Comparison of ENCODE assay signal across 1 cellular context in the genomic region with DNA sequence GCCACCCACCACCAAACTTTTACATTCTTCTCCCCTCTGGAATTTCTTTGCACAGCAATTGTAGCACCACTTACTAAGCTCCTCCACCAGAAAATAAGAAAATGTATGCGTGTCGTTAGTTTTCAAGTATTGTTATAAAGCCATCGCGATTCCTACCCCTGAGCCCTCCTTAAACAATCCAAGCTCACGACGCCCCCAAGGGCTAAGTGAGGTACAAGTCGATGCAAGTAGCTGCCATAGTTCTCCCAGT.
A peak's percentile ranks its signal among the peaks of the same experiment; 100 is the strongest.
TF ChIP-seq lines count a peak whose summit lies in the region.

No MANE protein-coding gene starts in this region.

TF ChIP-seq in H1, 55 proteins besides CTCF, POLR2A, EP300 and RAD21:
- TF ChIP-seq JUND (IDR thresholded peaks at IDR 0.05; ENCODE audit: low read length) (0 out of 2 replicates have a peak, but pooled peaks have one; percentile 16), FOSL1 (IDR thresholded peaks at IDR 0.05; ENCODE audit: insufficient read depth, low read depth, low read length) (no peak), YY1 (IDR thresholded peaks at IDR 0.05; ENCODE audit: low read depth, low read length) (0 out of 2 replicates have a peak, but pooled peaks have one; percentile 59), ASH2L (IDR thresholded peaks at IDR 0.05; ENCODE audit: low read length) (no peak), TBP (IDR thresholded peaks at IDR 0.05; ENCODE audit: low read depth, low read length) (peak; percentile 30; the same call in 1 of the 2 replicates), CHD1 (IDR thresholded peaks at IDR 0.05; ENCODE audit: low read depth, low read length) (peak; percentile 38; the same call in 1 of the 2 replicates), TAF1 (IDR thresholded peaks at IDR 0.05; ENCODE audit: low read depth, low read length) (0 out of 2 replicates have a peak, but pooled peaks have one; percentile 3), NANOG (IDR thresholded peaks at IDR 0.05; ENCODE audit: insufficient read depth, low read depth, low read length, poor library complexity, severe bottlenecking) (no peak), SAP30 (IDR thresholded peaks at IDR 0.05; ENCODE audit: insufficient read depth, insufficient replicate concordance, low read length) (peak; percentile 84)
TF ChIP-seq in H1: peak in this region for 6.
